ENCODE assay signal across 27 cellular contexts in the genomic region with DNA sequence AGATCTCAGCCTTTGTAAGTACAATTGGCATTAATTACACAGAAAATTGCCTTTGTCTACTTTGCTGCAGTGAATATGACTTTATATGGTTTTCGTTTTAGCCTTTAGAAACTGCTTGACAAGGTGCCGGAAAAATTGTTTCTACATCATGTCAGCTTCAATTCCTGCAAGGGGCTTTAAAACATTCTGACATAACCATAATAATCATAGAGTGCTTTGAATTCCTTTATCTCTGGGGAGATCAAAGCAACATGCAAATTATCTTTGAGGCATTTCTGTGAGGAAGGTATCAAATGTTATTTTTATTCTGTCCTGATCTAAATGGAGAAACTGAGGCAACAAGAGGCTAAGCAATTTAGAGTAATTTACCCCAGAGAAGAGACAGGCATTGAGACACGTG.
"Had no signal": no experiment of that assay in that cellular context is flagged by ENCODE, and none has a peak within 500 bp of the region (broad histone marks: within the 10 kb centered on the region; RNA-seq: fewer than 3 reads in every experiment).

No MANE protein-coding gene starts in this region.

- H3K27ac ChIP-seq: stomach, suprapubic skin, thoracic aorta, thyroid gland, tibial artery, tibial nerve, transverse colon, upper lobe of left lung, upper lobe of right lung, uterus, vagina had no signal

- H3K4me3 ChIP-seq: stomach, suprapubic skin, thoracic aorta, thyroid gland, tibial artery, tibial nerve, transverse colon, upper lobe of left lung, upper lobe of right lung, uterus, vagina had no signal

- H3K4me1 Mint-ChIP-seq: stimulated activated effector memory CD8-positive, alpha-beta T cell treated with anti-CD3 and anti-CD28 coated beads, Interleukin-12 subunit alpha, Interleukin-12 subunit beta, amount 100 ng/mL, for 72 hours; stimulated activated memory B cell treated with anti-CD40 and anti-IgM and Interleukin-4, amounts not matched to agents 10 μg/mL and 1 μg/mL and 100 μg/mL, for 72 hours; stimulated activated naive B cell treated with anti-CD40 and anti-IgM and Interleukin-4, amounts not matched to agents 10 μg/mL and 1 μg/mL and 100 μg/mL, for 72 hours; stimulated activated naive CD8-positive, alpha-beta T cell treated with anti-CD3 and anti-CD28 coated beads, Interleukin-15, amount 100 ng/mL, for 72 hours had no signal

- H3K4me3 Mint-ChIP-seq: stimulated activated effector memory CD8-positive, alpha-beta T cell treated with anti-CD3 and anti-CD28 coated beads, Interleukin-12 subunit alpha, Interleukin-12 subunit beta, amount 100 ng/mL, for 72 hours; stimulated activated memory B cell treated with anti-CD40 and anti-IgM and Interleukin-4, amounts not matched to agents 10 μg/mL and 1 μg/mL and 100 μg/mL, for 72 hours; stimulated activated naive B cell treated with anti-CD40 and anti-IgM and Interleukin-4, amounts not matched to agents 10 μg/mL and 1 μg/mL and 100 μg/mL, for 72 hours; stimulated activated naive CD8-positive, alpha-beta T cell treated with anti-CD3 and anti-CD28 coated beads, Interleukin-15, amount 100 ng/mL, for 72 hours; stimulated activated naive CD8-positive, alpha-beta T cell treated with anti-CD3 and anti-CD28 coated beads, Interleukin-15, Interleukin-2, amounts not matched to agents 100 ng/mL and 50 ng/mL, for 24 hours; type B pancreatic cell had no signal

- ATAC-seq: stimulated activated effector memory CD8-positive, alpha-beta T cell treated with anti-CD3 and anti-CD28 coated beads, Interleukin-12 subunit alpha, Interleukin-12 subunit beta, amount 100 ng/mL, for 72 hours; stimulated activated memory B cell treated with anti-CD40 and anti-IgM and Interleukin-4, amounts not matched to agents 10 μg/mL and 1 μg/mL and 100 μg/mL, for 72 hours; stimulated activated naive B cell treated with anti-CD40 and anti-IgM and Interleukin-4, amounts not matched to agents 10 μg/mL and 1 μg/mL and 100 μg/mL, for 72 hours; stimulated activated naive CD8-positive, alpha-beta T cell treated with anti-CD3 and anti-CD28 coated beads, Interleukin-15, amount 100 ng/mL, for 72 hours; stimulated activated naive CD8-positive, alpha-beta T cell treated with anti-CD3 and anti-CD28 coated beads, Interleukin-15, Interleukin-2, amounts not matched to agents 100 U/mL and 50 U/mL, for 24 hours; upper lobe of right lung had no signal

- H3K9me3 Mint-ChIP-seq: stimulated activated effector memory CD8-positive, alpha-beta T cell treated with anti-CD3 and anti-CD28 coated beads, Interleukin-12 subunit alpha, Interleukin-12 subunit beta, amount 100 ng/mL, for 72 hours; stimulated activated memory B cell treated with anti-CD40 and anti-IgM and Interleukin-4, amounts not matched to agents 10 μg/mL and 1 μg/mL and 100 μg/mL, for 72 hours; stimulated activated naive B cell treated with anti-CD40 and anti-IgM and Interleukin-4, amounts not matched to agents 10 μg/mL and 1 μg/mL and 100 μg/mL, for 72 hours; stimulated activated naive CD8-positive, alpha-beta T cell treated with anti-CD3 and anti-CD28 coated beads, Interleukin-15, amount 100 ng/mL, for 72 hours; stimulated activated naive CD8-positive, alpha-beta T cell treated with anti-CD3 and anti-CD28 coated beads, Interleukin-15, Interleukin-2, amounts not matched to agents 100 ng/mL and 50 ng/mL, for 24 hours; type B pancreatic cell had no signal

- H3K4me1 ChIP-seq: stomach, suprapubic skin, thyroid gland, tibial artery, tibial nerve, transverse colon, upper lobe of left lung, upper lobe of right lung, uterus, vagina had no signal

- H3K36me3 ChIP-seq: stomach, suprapubic skin, thoracic aorta, thyroid gland, tibial artery, tibial nerve, transverse colon, upper lobe of left lung, upper lobe of right lung, uterus, vagina had no signal

- DNase-seq: stimulated activated CD4-positive, alpha-beta T cell treated with anti-CD3 and anti-CD28 coated beads, Interleukin-2, amount 100 ng/mL, for 48 hours; stimulated activated CD4-positive, alpha-beta T cell treated with anti-CD3 and anti-CD28 coated beads, Interleukin-4, amount 100 ng/mL, for 1 hour; stimulated activated CD4-positive, alpha-beta T cell treated with anti-CD3 and anti-CD28 coated beads, Interleukin-4, amount 100 ng/mL, for 24 hours; stimulated activated CD4-positive, alpha-beta T cell treated with anti-CD3 and anti-CD28 coated beads, Interleukin-4, amount 100 ng/mL, for 4 hours; stimulated activated CD8-positive, alpha-beta memory T cell treated with anti-CD3 and anti-CD28 coated beads, Interleukin-4, amount 100 ng/mL, for 48 hours; stimulated activated naive B cell treated with anti-CD40 and anti-IgM and Interleukin-4, amounts not matched to agents 10 μg/mL and 1 μg/mL and 100 μg/mL, for 72 hours; stimulated activated naive CD4-positive, alpha-beta T cell; stimulated activated naive CD4-positive, alpha-beta T cell treated with Interleukin-2 at 50 U/mL for 16 hours; stimulated activated naive CD8-positive, alpha-beta T cell treated with anti-CD3 and anti-CD28 coated beads, Interleukin-15, amount 100 ng/mL, for 72 hours; stimulated activated naive CD8-positive, alpha-beta T cell treated with anti-CD3 and anti-CD28 coated beads, Interleukin-15, Interleukin-2, amounts not matched to agents 100 U/mL and 50 U/mL, for 24 hours; stomach; substantia nigra; thyroid gland; tibial artery; transverse colon; trophoblast cell; upper lobe of left lung; upper lobe of right lung; uterus had no signal

- H3K9me3 ChIP-seq: stomach, suprapubic skin, thoracic aorta, thyroid gland, tibial artery, tibial nerve, transverse colon, upper lobe of left lung, upper lobe of right lung, uterus, vagina had no signal

- H3K27ac Mint-ChIP-seq: stimulated activated effector memory CD8-positive, alpha-beta T cell treated with anti-CD3 and anti-CD28 coated beads, Interleukin-12 subunit alpha, Interleukin-12 subunit beta, amount 100 ng/mL, for 72 hours; stimulated activated memory B cell treated with anti-CD40 and anti-IgM and Interleukin-4, amounts not matched to agents 10 μg/mL and 1 μg/mL and 100 μg/mL, for 72 hours; stimulated activated naive B cell treated with anti-CD40 and anti-IgM and Interleukin-4, amounts not matched to agents 10 μg/mL and 1 μg/mL and 100 μg/mL, for 72 hours; stimulated activated naive CD8-positive, alpha-beta T cell treated with anti-CD3 and anti-CD28 coated beads, Interleukin-15, amount 100 ng/mL, for 72 hours; stimulated activated naive CD8-positive, alpha-beta T cell treated with anti-CD3 and anti-CD28 coated beads, Interleukin-15, Interleukin-2, amounts not matched to agents 100 ng/mL and 50 ng/mL, for 24 hours; type B pancreatic cell had no signal

- H3K36me3 Mint-ChIP-seq: stimulated activated effector memory CD8-positive, alpha-beta T cell treated with anti-CD3 and anti-CD28 coated beads, Interleukin-12 subunit alpha, Interleukin-12 subunit beta, amount 100 ng/mL, for 72 hours; stimulated activated memory B cell treated with anti-CD40 and anti-IgM and Interleukin-4, amounts not matched to agents 10 μg/mL and 1 μg/mL and 100 μg/mL, for 72 hours; stimulated activated naive B cell treated with anti-CD40 and anti-IgM and Interleukin-4, amounts not matched to agents 10 μg/mL and 1 μg/mL and 100 μg/mL, for 72 hours; type B pancreatic cell had no signal

- H3K27me3 ChIP-seq: stomach, suprapubic skin, thyroid gland, tibial artery, tibial nerve, transverse colon, upper lobe of left lung, upper lobe of right lung, uterus, vagina had no signal

- H3K27me3 Mint-ChIP-seq: stimulated activated memory B cell treated with anti-CD40 and anti-IgM and Interleukin-4, amounts not matched to agents 10 μg/mL and 1 μg/mL and 100 μg/mL, for 72 hours; stimulated activated naive B cell treated with anti-CD40 and anti-IgM and Interleukin-4, amounts not matched to agents 10 μg/mL and 1 μg/mL and 100 μg/mL, for 72 hours; stimulated activated naive CD8-positive, alpha-beta T cell treated with anti-CD3 and anti-CD28 coated beads, Interleukin-15, amount 100 ng/mL, for 72 hours; type B pancreatic cell had no signal
